In genomic region chr17:67165201-67165600, GRCh38 we compare ENCODE assay signal across 16 cellular contexts.
DNase-seq lines count a peak whose midpoint lies in the region; ATAC-seq and TF ChIP-seq lines count a peak whose summit lies in the region.
"Had no signal": no experiment of that assay in that cellular context is flagged by ENCODE, and none has a peak within 500 bp of the region (broad histone marks: within the 10 kb centered on the region; RNA-seq: fewer than 3 reads in every experiment).

No MANE protein-coding gene starts in this region.

- H3K27me3 ChIP-seq in right lobe of liver (no peaks in the 10 kb centered on the region), upper lobe of left lung (no peaks in the 10 kb centered on the region)
- H3K27me3 ChIP-seq: ovary had no signal

- peaks cover 67% of the 10 kb centered on the region for H3K36me3 Mint-ChIP-seq in dendritic cell treated with granulocyte-macrophage colony-stimulating factor and Interleukin-4, amounts not matched to agents 40 ng/mL and 50 ng/mL, for 4 days (ENCODE audit: low read depth)

- peak overlapping the region; percentile 91 for H3K27ac Mint-ChIP-seq in dendritic cell treated with granulocyte-macrophage colony-stimulating factor and Interleukin-4, amounts not matched to agents 40 ng/mL and 50 ng/mL, for 4 days

- no peaks in the 10 kb centered on the region for H3K9me3 ChIP-seq in right lobe of liver
- H3K9me3 ChIP-seq in upper lobe of left lung, result no peaks in the 10 kb centered on the region
- H3K9me3 ChIP-seq: ovary had no signal

- TF ChIP-seq CTCF in right lobe of liver (IDR thresholded peaks at IDR 0.05), result no peak
- TF ChIP-seq CTCF in upper lobe of left lung (IDR thresholded peaks at IDR 0.05), result peak in 2 of 6 experiments; percentile 11 to 36

- peaks cover 18% of the 10 kb centered on the region for H3K4me1 Mint-ChIP-seq in dendritic cell treated with granulocyte-macrophage colony-stimulating factor and Interleukin-4, amounts not matched to agents 40 ng/mL and 50 ng/mL, for 4 days (ENCODE audit: low read depth)

- ATAC-seq in Right ventricle myocardium inferior, result peak; percentile 83
- peak; percentile 55 to 77 (median 70) for ATAC-seq in right lobe of liver
- peak; percentile 78 to 90 for ATAC-seq in upper lobe of left lung (ENCODE audit: low FRiP score in 2 of 2)
- no peak for ATAC-seq in HG02981 (IDR thresholded peaks at IDR 0.05; ENCODE audit: unreplicated experiment)

- WGBS in right lobe of liver (ENCODE audit: insufficient coverage, low coverage, low lambda C conversion rate, missing lambda C conversion rate), result 64% methylated on average over 6 of the region's 6 CpGs
- WGBS in upper lobe of left lung, 2 donors, result 57 to 71% methylated on average over 6 of the region's 6 CpGs

- peaks cover 0 to 36% (median 3%) of the 10 kb centered on the region in 4 donors for H3K36me3 ChIP-seq in right lobe of liver
- peaks cover 8 to 50% (median 15%) of the 10 kb centered on the region in 4 donors for H3K36me3 ChIP-seq in upper lobe of left lung
- H3K36me3 ChIP-seq: ovary had no signal

- TF ChIP-seq EP300 in upper lobe of left lung (IDR thresholded peaks at IDR 0.05), result no peak

- H3K27ac ChIP-seq in right lobe of liver (no peak overlapping the region), upper lobe of left lung (peak overlapping the region; percentile 21 to 51 (median 46))
- H3K27ac ChIP-seq: C4-2B, ovary had no signal

- no peak for TF ChIP-seq POLR2A in right lobe of liver (IDR thresholded peaks at IDR 0.05)
- no peak for TF ChIP-seq POLR2A in upper lobe of left lung (IDR thresholded peaks at IDR 0.05)

- H3K9me3 Mint-ChIP-seq in dendritic cell treated with granulocyte-macrophage colony-stimulating factor and Interleukin-4, amounts not matched to agents 40 ng/mL and 50 ng/mL, for 4 days, result no peaks in the 10 kb centered on the region

- no peaks in the 10 kb centered on the region for H3K4me1 ChIP-seq in right lobe of liver
- H3K4me1 ChIP-seq in upper lobe of left lung, result peaks cover 0 to 14% (median 0%) of the 10 kb centered on the region in 4 donors

- H3K4me3 Mint-ChIP-seq in dendritic cell treated with granulocyte-macrophage colony-stimulating factor and Interleukin-4, amounts not matched to agents 40 ng/mL and 50 ng/mL, for 4 days, result peak overlapping the region; percentile 55

- H3K27me3 Mint-ChIP-seq in dendritic cell treated with granulocyte-macrophage colony-stimulating factor and Interleukin-4, amounts not matched to agents 40 ng/mL and 50 ng/mL, for 4 days, result no peaks in the 10 kb centered on the region

- DNase-seq in Right ventricle myocardium inferior (ENCODE audit: missing footprints) (no peak), cardiac septum (ENCODE audit: low spot score) (no peak), right lobe of liver (peak in 1 of 3 donors; percentile 52), upper lobe of left lung (peak in 1 of 2 donors; percentile 61), COR-L47 (lab: John Stamatoyannopoulos, UW) (no peak), SK-N-DZ (ENCODE audit: low spot score) (no peak)
- DNase-seq: 8988T; activated effector memory CD4-positive, alpha-beta T cell treated with Interleukin-2 at 50 U/mL for 16 hours; midbrain; NCI-H1092 treated with DMSO at 0.1 percent for 48 hours; NCI-H82; ovary; stimulated activated naive CD4-positive, alpha-beta T cell had no signal

- intact Hi-C loops in Right ventricle myocardium inferior (cut with DNase I), result no loop called here
- intact Hi-C loops in cardiac septum (cut with DNase I), result no loop called here
- intact Hi-C loops in dendritic cell treated with granulocyte-macrophage colony-stimulating factor and Interleukin-4, amounts not matched to agents 40 ng/mL and 50 ng/mL, for 4 days (cut with micrococcal nuclease), result no loop called here
- intact Hi-C loops in right lobe of liver (cut with DNase I), result no loop called here

- H3K4me3 ChIP-seq in right lobe of liver, result no peak overlapping the region
- H3K4me3 ChIP-seq in upper lobe of left lung, result no peak overlapping the region
- H3K4me3 ChIP-seq: ovary had no signal

Comparison
In these comparisons a context has a peak if more than half of its experiments do, and no peak if none do; other contexts are left out.
1. H3K27ac ChIP-seq: peak in upper lobe of left lung (4 of 4); none in right lobe of liver (0 of 3).